In the genomic region with DNA sequence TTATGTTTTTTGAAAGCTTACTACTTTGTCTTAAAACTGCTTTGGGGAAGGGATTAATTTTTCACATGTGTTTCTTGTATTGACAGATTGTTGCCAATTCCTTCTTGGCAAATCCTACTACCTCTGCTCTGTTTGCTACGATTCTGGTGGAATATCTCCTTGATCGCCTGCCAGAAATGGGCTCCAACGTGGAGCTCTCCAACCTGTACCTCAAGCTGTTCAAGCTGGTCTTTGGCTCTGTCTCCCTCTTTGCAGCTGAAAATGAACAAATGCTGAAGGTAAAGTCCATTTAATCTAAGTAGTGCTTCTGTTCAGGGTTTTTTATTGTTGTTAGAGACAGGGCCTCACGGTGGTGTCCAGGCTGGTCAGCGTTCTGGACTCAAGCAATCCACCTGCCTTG, we compare ENCODE assay signal across 23 cellular contexts. TPM values are rescaled to one million over a fixed set of nuclear protein-coding genes. Genes with fewer than 3 reads are reported as not detected.
"Had no signal": no experiment of that assay in that cellular context is flagged by ENCODE, and none has a peak within 500 bp of the region (broad histone marks: within the 10 kb centered on the region; RNA-seq: fewer than 3 reads in every experiment).

No MANE protein-coding gene starts in this region.

- DNase-seq: activated CD4-positive, alpha-beta T cell treated with anti-CD3 and anti-CD28 coated beads, Interleukin-2, amount 10 ng/mL, durations not matched to agents 24 days and 14 days; activated CD4-positive, CD25-positive, alpha-beta regulatory T cell; activated CD8-positive, alpha-beta memory T cell treated with anti-CD3 and anti-CD28 coated beads, Interleukin-2, amount 50 U/mL, for 4 hours; activated CD8-positive, alpha-beta T cell treated with anti-CD3 and anti-CD28 coated beads, Interleukin-2, amount 10 ng/mL, durations not matched to agents 7 days and 5 days; activated effector memory CD4-positive, alpha-beta T cell treated with Interleukin-2 at 50 U/mL for 16 hours; activated naive CD4-positive, alpha-beta T cell treated with anti-CD3 and anti-CD28 coated beads, Interleukin-2, amount 10 ng/mL, durations not matched to agents 7 days and 5 days; activated naive CD8-positive, alpha-beta T cell treated with anti-CD3 and anti-CD28 coated beads, Interleukin-2, amount 50 U/mL, for 24 hours; activated T-cell treated with anti-CD3 and anti-CD28 coated beads, Interleukin-2, amount 50 U/mL, for 4 hours; brain microvascular endothelial cell; effector CD8-positive, alpha-beta T cell; natural killer cell; sigmoid colon; stimulated activated CD4-positive, alpha-beta T cell treated with anti-CD3 and anti-CD28 coated beads, Interleukin-4, amount 100 ng/mL, for 4 hours; T1000; upper lobe of right lung had no signal

- H3K9ac ChIP-seq: parathyroid adenoma had no signal

- H3K27ac ChIP-seq: brain microvascular endothelial cell, esophagus muscularis mucosa, parathyroid adenoma, sigmoid colon, upper lobe of right lung had no signal

- H3K4me3 Mint-ChIP-seq: activated CD4-positive, alpha-beta T cell treated with anti-CD3 and anti-CD28 coated beads, Interleukin-2, amount 10 ng/mL, durations not matched to agents 24 days and 14 days; activated CD8-positive, alpha-beta T cell treated with anti-CD3 and anti-CD28 coated beads, Interleukin-2, amount 10 ng/mL, durations not matched to agents 7 days and 5 days; activated naive CD4-positive, alpha-beta T cell treated with anti-CD3 and anti-CD28 coated beads, Interleukin-2, amount 10 ng/mL, durations not matched to agents 7 days and 5 days; activated naive CD8-positive, alpha-beta T cell treated with anti-CD3 and anti-CD28 coated beads, Interleukin-2, amount 50 U/mL, for 24 hours; activated T-cell treated with anti-CD3 and anti-CD28 coated beads, Interleukin-2, amount 50 U/mL, for 4 hours; dendritic cell treated with granulocyte-macrophage colony-stimulating factor and Interleukin-4, amounts not matched to agents 40 ng/mL and 50 ng/mL, for 4 days; natural killer cell; stimulated activated memory B cell treated with anti-CD40 and anti-IgM and Interleukin-4, amounts not matched to agents 10 μg/mL and 1 μg/mL and 100 μg/mL, for 72 hours had no signal

- H3K27me3 Mint-ChIP-seq: activated CD4-positive, alpha-beta T cell treated with anti-CD3 and anti-CD28 coated beads, Interleukin-2, amount 10 ng/mL, durations not matched to agents 24 days and 14 days; activated naive CD4-positive, alpha-beta T cell treated with anti-CD3 and anti-CD28 coated beads, Interleukin-2, amount 10 ng/mL, durations not matched to agents 7 days and 5 days; activated naive CD8-positive, alpha-beta T cell treated with anti-CD3 and anti-CD28 coated beads, Interleukin-2, amount 50 U/mL, for 24 hours; dendritic cell treated with granulocyte-macrophage colony-stimulating factor and Interleukin-4, amounts not matched to agents 40 ng/mL and 50 ng/mL, for 4 days; stimulated activated memory B cell treated with anti-CD40 and anti-IgM and Interleukin-4, amounts not matched to agents 10 μg/mL and 1 μg/mL and 100 μg/mL, for 72 hours had no signal

- H3K4me1 ChIP-seq: parathyroid adenoma, sigmoid colon, upper lobe of right lung had no signal

- FAIRE-seq: endothelial cell of umbilical vein, islet of Langerhans had no signal

- H3K9me3 ChIP-seq: esophagus muscularis mucosa, sigmoid colon, upper lobe of right lung had no signal

- H2AFZ ChIP-seq: parathyroid adenoma had no signal

- H3K4me1 Mint-ChIP-seq: activated CD4-positive, alpha-beta T cell treated with anti-CD3 and anti-CD28 coated beads, Interleukin-2, amount 10 ng/mL, durations not matched to agents 24 days and 14 days; activated naive CD4-positive, alpha-beta T cell treated with anti-CD3 and anti-CD28 coated beads, Interleukin-2, amount 10 ng/mL, durations not matched to agents 7 days and 5 days; activated naive CD8-positive, alpha-beta T cell treated with anti-CD3 and anti-CD28 coated beads, Interleukin-2, amount 50 U/mL, for 24 hours; natural killer cell; stimulated activated memory B cell treated with anti-CD40 and anti-IgM and Interleukin-4, amounts not matched to agents 10 μg/mL and 1 μg/mL and 100 μg/mL, for 72 hours had no signal

- H3K9me3 Mint-ChIP-seq: activated CD4-positive, alpha-beta T cell treated with anti-CD3 and anti-CD28 coated beads, Interleukin-2, amount 10 ng/mL, durations not matched to agents 24 days and 14 days; activated naive CD4-positive, alpha-beta T cell treated with anti-CD3 and anti-CD28 coated beads, Interleukin-2, amount 10 ng/mL, durations not matched to agents 7 days and 5 days; activated naive CD8-positive, alpha-beta T cell treated with anti-CD3 and anti-CD28 coated beads, Interleukin-2, amount 50 U/mL, for 24 hours; activated T-cell treated with anti-CD3 and anti-CD28 coated beads, Interleukin-2, amount 50 U/mL, for 4 hours; dendritic cell treated with granulocyte-macrophage colony-stimulating factor and Interleukin-4, amounts not matched to agents 40 ng/mL and 50 ng/mL, for 4 days; natural killer cell; stimulated activated memory B cell treated with anti-CD40 and anti-IgM and Interleukin-4, amounts not matched to agents 10 μg/mL and 1 μg/mL and 100 μg/mL, for 72 hours had no signal

- H3K27ac Mint-ChIP-seq: activated CD4-positive, alpha-beta T cell treated with anti-CD3 and anti-CD28 coated beads, Interleukin-2, amount 10 ng/mL, durations not matched to agents 24 days and 14 days; activated CD8-positive, alpha-beta T cell treated with anti-CD3 and anti-CD28 coated beads, Interleukin-2, amount 10 ng/mL, durations not matched to agents 7 days and 5 days; activated naive CD4-positive, alpha-beta T cell treated with anti-CD3 and anti-CD28 coated beads, Interleukin-2, amount 10 ng/mL, durations not matched to agents 7 days and 5 days; activated naive CD8-positive, alpha-beta T cell treated with anti-CD3 and anti-CD28 coated beads, Interleukin-2, amount 50 U/mL, for 24 hours; dendritic cell treated with granulocyte-macrophage colony-stimulating factor and Interleukin-4, amounts not matched to agents 40 ng/mL and 50 ng/mL, for 4 days; natural killer cell; stimulated activated memory B cell treated with anti-CD40 and anti-IgM and Interleukin-4, amounts not matched to agents 10 μg/mL and 1 μg/mL and 100 μg/mL, for 72 hours had no signal

- H3K27me3 ChIP-seq: brain microvascular endothelial cell, esophagus muscularis mucosa, sigmoid colon, upper lobe of right lung had no signal

- ATAC-seq: activated CD8-positive, alpha-beta T cell treated with anti-CD3 and anti-CD28 coated beads, Interleukin-2, amount 10 ng/mL, durations not matched to agents 7 days and 5 days; activated naive CD8-positive, alpha-beta T cell treated with anti-CD3 and anti-CD28 coated beads, Interleukin-2, amount 50 U/mL, for 24 hours; activated T-cell treated with anti-CD3 and anti-CD28 coated beads, Interleukin-2, amount 50 U/mL, for 4 hours; natural killer cell; stimulated activated memory B cell treated with anti-CD40 and anti-IgM and Interleukin-4, amounts not matched to agents 10 μg/mL and 1 μg/mL and 100 μg/mL, for 72 hours; upper lobe of right lung had no signal

- H3K4me3 ChIP-seq: esophagus muscularis mucosa, lung, sigmoid colon, upper lobe of right lung had no signal

RNA-seq across cellular contexts. Expression of gene TMEM130, which starts 42.1 kb away (rescaled TPM):
- total RNA-seq: activated CD4-positive, alpha-beta T cell treated with anti-CD3 and anti-CD28 coated beads, Interleukin-2, amount 10 ng/mL, durations not matched to agents 24 days and 14 days; activated CD8-positive, alpha-beta T cell treated with anti-CD3 and anti-CD28 coated beads, Interleukin-2, amount 10 ng/mL, durations not matched to agents 7 days and 5 days; activated T-cell treated with anti-CD3 and anti-CD28 coated beads, Interleukin-2, amount 50 U/mL, for 4 hours; endothelial cell of umbilical vein; glomerular endothelial cell; natural killer cell had no signal
